ENCODE assay signal across 18 cellular contexts in the genomic region with DNA sequence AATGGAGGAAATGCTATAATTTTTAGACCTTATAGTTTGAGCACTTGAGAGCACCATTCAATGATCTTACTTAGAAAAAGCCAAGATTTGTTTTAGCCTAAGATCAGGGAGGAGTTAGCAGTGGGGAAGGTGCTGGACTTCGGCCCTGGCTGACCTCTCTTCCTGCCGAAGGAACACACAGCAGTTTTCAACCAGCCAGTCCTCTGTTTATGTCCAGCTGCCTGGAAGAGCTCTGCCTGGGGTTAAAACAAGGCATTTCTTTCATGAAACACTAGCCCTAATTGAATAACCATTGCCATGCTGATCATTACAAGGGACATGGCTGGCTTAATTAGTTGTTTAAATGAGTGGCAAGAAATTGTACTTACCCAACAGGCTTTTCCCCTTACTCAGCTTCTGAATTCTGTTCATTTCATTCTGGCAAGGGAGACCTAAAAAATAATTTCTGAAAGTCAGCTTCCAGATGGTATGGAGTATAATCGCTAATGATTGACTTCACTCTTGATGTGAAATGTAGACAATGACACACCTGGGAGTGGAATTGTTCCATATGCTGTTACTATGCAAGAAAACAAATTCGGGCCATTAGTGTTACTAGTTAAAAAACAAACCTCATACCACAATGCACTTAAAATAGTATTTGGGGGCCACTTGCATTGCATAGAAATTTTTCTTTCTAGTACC.
A peak's percentile ranks its signal among the peaks of the same experiment; 100 is the strongest.
DNase-seq lines count a peak whose midpoint lies in the region; ATAC-seq, FAIRE-seq and TF ChIP-seq lines count a peak whose summit lies in the region.
"Had no signal": no experiment of that assay in that cellular context is flagged by ENCODE, and none has a peak within 500 bp of the region (broad histone marks: within the 10 kb centered on the region; RNA-seq: fewer than 3 reads in every experiment).

No MANE protein-coding gene starts in this region.

- no peak overlapping the region for H3K27ac Mint-ChIP-seq in activated naive CD4-positive, alpha-beta T cell treated with anti-CD3 and anti-CD28 coated beads for 36 hours
- H3K27ac Mint-ChIP-seq: CD4-positive, alpha-beta memory T cell had no signal

- CTCF ChIA-PET in activated naive CD4-positive, alpha-beta T cell treated with anti-CD3 and anti-CD28 coated beads for 36 hours (lab: Charles Lee) = no interaction called here

- TF ChIP-seq CTCF in bronchial epithelial cell (IDR thresholded peaks at IDR 0.05; ENCODE audit: insufficient read depth, low read length, severe bottlenecking) (no peak), right atrium auricular region (IDR thresholded peaks at IDR 0.05) (no peak)

- no peaks in the 10 kb centered on the region for H3K4me1 Mint-ChIP-seq in activated naive CD4-positive, alpha-beta T cell treated with anti-CD3 and anti-CD28 coated beads for 36 hours (ENCODE audit: low read depth)
- H3K4me1 Mint-ChIP-seq: CD4-positive, alpha-beta memory T cell had no signal

- peak overlapping the region; percentile 63 to 80 for H3K27ac ChIP-seq in right atrium auricular region
- H3K27ac ChIP-seq: SJCRH30 had no signal

- H3K9me3 ChIP-seq in right atrium auricular region = no peaks in the 10 kb centered on the region
- H3K9me3 ChIP-seq: BE2C, SJCRH30 had no signal

- no peaks in the 10 kb centered on the region for H3K36me3 Mint-ChIP-seq in activated naive CD4-positive, alpha-beta T cell treated with anti-CD3 and anti-CD28 coated beads for 36 hours (ENCODE audit: low read depth)
- H3K36me3 Mint-ChIP-seq: CD4-positive, alpha-beta memory T cell had no signal

- FAIRE-seq in bronchial epithelial cell (lab: Jason Lieb, UNC) = peak; percentile 47
- FAIRE-seq: D721Med had no signal

- intact Hi-C loops in activated naive CD4-positive, alpha-beta T cell treated with anti-CD3 and anti-CD28 coated beads for 36 hours (cut with micrococcal nuclease) = no loop called here

- H3K27me3 ChIP-seq in bronchial epithelial cell (ENCODE audit: control insufficient read depth, insufficient read depth, low read length) (no peaks in the 10 kb centered on the region), right atrium auricular region (no peaks in the 10 kb centered on the region)
- H3K27me3 ChIP-seq: BE2C, SJCRH30 had no signal

- peaks cover 0 to 27% of the 10 kb centered on the region in 2 donors for H3K4me1 ChIP-seq in right atrium auricular region
- H3K4me1 ChIP-seq: BE2C, SJCRH30 had no signal

- ATAC-seq in GM21526 (IDR thresholded peaks at IDR 0.05; ENCODE audit: low FRiP score, unreplicated experiment) (no peak), GM19023 (IDR thresholded peaks at IDR 0.05; ENCODE audit: unreplicated experiment) (no peak)

- H3K4me3 ChIP-seq in bronchial epithelial cell (ENCODE audit: low read depth, low read length) (no peak overlapping the region), right atrium auricular region (no peak overlapping the region)
- H3K4me3 ChIP-seq: SJCRH30 had no signal

- no peaks in the 10 kb centered on the region for H3K27me3 Mint-ChIP-seq in activated naive CD4-positive, alpha-beta T cell treated with anti-CD3 and anti-CD28 coated beads for 36 hours (ENCODE audit: low read depth)
- H3K27me3 Mint-ChIP-seq: CD4-positive, alpha-beta memory T cell had no signal

- DNase-seq in NCI-H524 (lab: John Stamatoyannopoulos, UW) (peak; percentile 53 to 84), bronchial epithelial cell (ENCODE audit: low read depth) (no peak), right atrium auricular region (ENCODE audit: low spot score) (no peak), renal cortical epithelial cell (ENCODE audit: low read depth) (peak; percentile 6)
- DNase-seq in activated naive CD4-positive, alpha-beta T cell treated with anti-CD3 and anti-CD28 coated beads for 36 hours = no peak
- DNase-seq: BE2C; CD4-positive, alpha-beta memory T cell; DMS79 treated with DMSO at 0.1 percent for 48 hours; GF-D8; H7; Kasumi-1; NCI-H1105 treated with DMSO at 0.1 percent for 48 hours; NCI-H1930; NCI-H510A; SJCRH30 had no signal

- no peak overlapping the region for H3K4me3 Mint-ChIP-seq in activated naive CD4-positive, alpha-beta T cell treated with anti-CD3 and anti-CD28 coated beads for 36 hours
- H3K4me3 Mint-ChIP-seq: CD4-positive, alpha-beta memory T cell had no signal

- H3K36me3 ChIP-seq in bronchial epithelial cell (ENCODE audit: control insufficient read depth, insufficient read depth, low read length) (no peaks in the 10 kb centered on the region), right atrium auricular region (no peaks in the 10 kb centered on the region)
- H3K36me3 ChIP-seq: BE2C, SJCRH30 had no signal

- H3K9me3 Mint-ChIP-seq in activated naive CD4-positive, alpha-beta T cell treated with anti-CD3 and anti-CD28 coated beads for 36 hours = no peaks in the 10 kb centered on the region

Comparison
In these comparisons a context has a peak if more than half of its experiments do, and no peak if none do; other contexts are left out.
1. DNase-seq: peak in NCI-H524 (2 of 2) and renal cortical epithelial cell (single experiment); none in bronchial epithelial cell (single experiment), right atrium auricular region (single experiment) and activated naive CD4-positive, alpha-beta T cell treated with anti-CD3 and anti-CD28 coated beads for 36 hours (single experiment).